ENCODE assay signal across 8 cellular contexts in the genomic region with DNA sequence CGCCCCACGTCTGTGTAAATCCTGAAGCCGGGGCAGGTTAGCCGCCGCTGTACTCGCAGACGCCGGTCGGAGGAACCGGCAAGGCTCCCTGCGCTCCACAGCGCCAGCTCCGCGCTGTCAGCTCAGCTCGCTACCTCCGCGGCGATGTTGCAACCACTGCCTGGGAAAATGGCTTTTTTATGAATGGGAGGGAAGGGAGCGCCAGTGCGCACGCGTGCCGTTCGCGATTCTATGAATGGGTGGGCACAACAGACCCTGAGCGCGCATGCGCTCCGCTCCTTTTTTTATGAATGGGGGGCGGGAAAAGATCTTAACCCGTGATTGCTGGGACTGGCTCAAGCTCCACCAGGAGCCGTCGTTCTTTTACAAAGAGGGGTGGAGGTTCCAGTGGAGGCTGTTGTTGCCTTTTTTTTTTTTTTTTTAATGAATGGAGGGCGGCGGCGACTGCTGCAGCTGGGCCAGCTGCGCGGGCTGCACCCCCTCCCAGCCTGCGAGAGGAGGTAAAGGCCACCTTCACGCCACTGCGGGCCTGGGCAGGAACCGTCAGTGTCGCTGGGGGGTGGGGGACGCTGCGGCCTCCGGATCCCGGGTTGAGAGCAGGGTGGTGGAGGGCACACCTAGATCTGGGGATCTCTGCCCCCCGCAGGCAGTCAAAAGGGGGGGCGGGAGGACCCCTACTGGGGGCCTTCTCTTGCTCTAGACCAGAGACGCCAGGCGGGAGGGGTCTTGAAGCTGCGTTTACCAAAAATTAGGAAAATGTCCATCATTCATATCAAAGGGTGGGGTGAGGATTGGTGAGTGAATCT. TPM values are rescaled to one million over a fixed set of nuclear protein-coding genes. Genes with fewer than 3 reads are reported as not detected.
DNase-seq lines count a peak whose midpoint lies in the region; ATAC-seq and TF ChIP-seq lines count a peak whose summit lies in the region.

A gene with protein sequence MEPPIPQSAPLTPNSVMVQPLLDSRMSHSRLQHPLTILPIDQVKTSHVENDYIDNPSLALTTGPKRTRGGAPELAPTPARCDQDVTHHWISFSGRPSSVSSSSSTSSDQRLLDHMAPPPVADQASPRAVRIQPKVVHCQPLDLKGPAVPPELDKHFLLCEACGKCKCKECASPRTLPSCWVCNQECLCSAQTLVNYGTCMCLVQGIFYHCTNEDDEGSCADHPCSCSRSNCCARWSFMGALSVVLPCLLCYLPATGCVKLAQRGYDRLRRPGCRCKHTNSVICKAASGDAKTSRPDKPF (minus strand): TSS at position 151 of the 806 bp plus-strand sequence. CDS start 9,913 bp downstream, outside the sequence.

- peak within 1 kb of the TSS; percentile 88 for H4K91ac ChIP-seq in trophoblast cell (ENCODE audit: low read depth, low read length)

- H3K4me1 ChIP-seq in heart left ventricle (peaks cover 0 to 57% (median 40%) of the 10 kb centered on the region in 12 donors), trophoblast cell (ENCODE audit: control insufficient read depth in 1 of 2, insufficient read depth in 2 of 2, low read length in 2 of 2) (peaks cover 37 to 60% of the 10 kb centered on the region in 2 experiments), tibial nerve (peaks cover 0 to 67% (median 29%) of the 10 kb centered on the region in 4 donors)

- peak within 1 kb of the TSS; percentile 7 for H3K27ac ChIP-seq in adipose tissue (ENCODE audit: low read depth, low read length)
- H3K27ac ChIP-seq in heart left ventricle, result peak within 1 kb of the TSS; percentile 81 to 99 (median 91)
- H3K27ac ChIP-seq in trophoblast cell (ENCODE audit: low read depth, low read length), result peak within 1 kb of the TSS; percentile 87
- peak within 1 kb of the TSS; percentile 42 to 87 (median 76) for H3K27ac ChIP-seq in tibial nerve

- H3K9me3 ChIP-seq in heart left ventricle (no peaks in the 10 kb centered on the region), trophoblast cell (ENCODE audit: insufficient read depth, low read depth, low read length) (no peaks in the 10 kb centered on the region), tibial nerve (no peaks in the 10 kb centered on the region)

- peak within 1 kb of the TSS; percentile 16 for H2AK5ac ChIP-seq in trophoblast cell (ENCODE audit: low read length)

- TF ChIP-seq POLR2A in heart left ventricle (IDR thresholded peaks at IDR 0.05) (peak; percentile 14 to 93), tibial nerve (IDR thresholded peaks at IDR 0.05) (peak; percentile 68 to 76)

- H2BK120ac ChIP-seq in trophoblast cell (ENCODE audit: insufficient read depth, low read length, poor library complexity), result peak within 1 kb of the TSS; percentile 72

- peaks cover 32% of the 10 kb centered on the region for H3K79me1 ChIP-seq in trophoblast cell (ENCODE audit: low read length)

- H3K4me3 ChIP-seq in GM12865 (ENCODE audit: low read depth, low read length) (peak within 1 kb of the TSS; percentile 63), heart left ventricle (peak within 1 kb of the TSS; percentile 59 to 99 (median 78)), trophoblast cell (ENCODE audit: low read depth, low read length) (peak within 1 kb of the TSS; percentile 79), tibial nerve (peak within 1 kb of the TSS; percentile 50 to 68 (median 61))

- peaks cover 0 to 54% (median 0%) of the 10 kb centered on the region in 9 donors for H3K27me3 ChIP-seq in heart left ventricle
- H3K27me3 ChIP-seq in trophoblast cell (ENCODE audit: insufficient read depth, low read length), result no peaks in the 10 kb centered on the region
- H3K27me3 ChIP-seq in tibial nerve, result no peaks in the 10 kb centered on the region

- peak within 1 kb of the TSS; percentile 37 for H2AFZ ChIP-seq in trophoblast cell (ENCODE audit: insufficient read depth, low read length, poor library complexity)

- H3K18ac ChIP-seq in trophoblast cell (ENCODE audit: low read length), result peak within 1 kb of the TSS; percentile 71

- peak within 1 kb of the TSS; percentile 57 for H3K9ac ChIP-seq in trophoblast cell (ENCODE audit: low read length)

- peak within 1 kb of the TSS; percentile 42 for H3K4ac ChIP-seq in trophoblast cell (ENCODE audit: low read depth, low read length)

- DNase-seq in GM12865 (ENCODE audit: low read depth) (peak; percentile 93), NCI-H128 (lab: John Stamatoyannopoulos, UW; ENCODE audit: unreplicated experiment) (peak; percentile 95), SW480 (ENCODE audit: low spot score) (peak; percentile 99), heart left ventricle (peak; percentile 93 to 96 (median 95)), trophoblast cell (peak; percentile 92 to 98), tibial nerve (ENCODE audit: low spot score in 2 of 2) (peak; percentile 88 to 90)

- peak; percentile 75 to 95 for TF ChIP-seq EP300 in tibial nerve (IDR thresholded peaks at IDR 0.05)

- H3K14ac ChIP-seq in trophoblast cell (ENCODE audit: low read length), result peak within 1 kb of the TSS; percentile 78

- H2BK5ac ChIP-seq in trophoblast cell (ENCODE audit: low read depth, low read length, poor library complexity), result peak within 1 kb of the TSS; percentile 77

- intact Hi-C loops in heart left ventricle (cut with DNase I), result loop anchor here (2.0 to 10.0 kb wide), 12 partner anchors 32 to 224 kb away; no protein-coding TSS in a partner anchor

- peak within 1 kb of the TSS; percentile 80 for H4K8ac ChIP-seq in trophoblast cell (ENCODE audit: low read depth, low read length)

- no peak for TF ChIP-seq CTCF in GM12865 (IDR thresholded peaks at IDR 0.05; ENCODE audit: insufficient read depth, low read depth, low read length, missing control alignments)
- TF ChIP-seq CTCF in heart left ventricle (IDR thresholded peaks at IDR 0.05), result peak in 4 of 12 donors; percentile 5 to 13 (median 6)
- TF ChIP-seq CTCF in tibial nerve (IDR thresholded peaks at IDR 0.05), result peak in 2 of 5 experiments; percentile 27 to 39

- H4K12ac ChIP-seq in trophoblast cell (ENCODE audit: low read depth, low read length), result no peak within 1 kb of the TSS

- 0 to 1% (median 1%) methylated on average over 50 to 52 of the region's 52 CpGs for WGBS in adipose tissue, 3 donors
- WGBS in heart left ventricle, 4 donors, result 0 to 1% (median 1%) methylated on average over 35 to 52 of the region's 52 CpGs
- no CpG with 5 or more reads among the region's 52 CpGs for WGBS in trophoblast cell (ENCODE audit: extremely low coverage, insufficient coverage, insufficient read length)
- 0 to 1% methylated on average over 36 to 42 of the region's 52 CpGs for WGBS in tibial nerve, 2 donors

- peak within 1 kb of the TSS; percentile 79 for H3K4me2 ChIP-seq in trophoblast cell (ENCODE audit: low read length)

- H3K79me2 ChIP-seq in trophoblast cell (ENCODE audit: control insufficient read depth, insufficient read depth, low read length, poor library complexity), result peaks cover 24% of the 10 kb centered on the region

- no peaks in the 10 kb centered on the region for H3K36me3 ChIP-seq in heart left ventricle
- no peaks in the 10 kb centered on the region for H3K36me3 ChIP-seq in trophoblast cell (ENCODE audit: control insufficient read depth in 1 of 2, insufficient read depth in 2 of 2, low read length in 2 of 2)
- H3K36me3 ChIP-seq in tibial nerve, result no peaks in the 10 kb centered on the region

- ATAC-seq in HG02678 (IDR thresholded peaks at IDR 0.05; ENCODE audit: unreplicated experiment) (peak; percentile 66), heart left ventricle (peak; percentile 78 to 87 (median 80))

- H3K23ac ChIP-seq in trophoblast cell (ENCODE audit: low read length), result no peak within 1 kb of the TSS

- peak within 1 kb of the TSS; percentile 42 for H2BK12ac ChIP-seq in trophoblast cell (ENCODE audit: low read length)

RNA-seq across cellular contexts. Expression of the gene that starts here (rescaled TPM):
- polyA plus RNA-seq in adipose tissue (10 to 100 TPM in 2 of 3 donors, 1 to 10 TPM in 1; 4.0 to 34.1 (median 17.8) TPM), heart left ventricle (1 to 10 TPM; 4.5 to 7.2 TPM)
- total RNA-seq in heart left ventricle (10 to 100 TPM in 5 of 9 donors, 1 to 10 TPM in 4; 4.5 to 21.3 (median 13.8) TPM), tibial nerve (10 to 100 TPM in 3 of 4 donors, 1 to 10 TPM in 1; 5.1 to 30.9 (median 17.9) TPM)
- polyA plus RNA-seq in trophoblast cell (2013), result 39.3 and 41.0 TPM in 2 replicates

Comparison
In these comparisons a context has a peak if more than half of its experiments do, and no peak if none do; other contexts are left out.
1. Peak in every context shown above with its lines: DNase-seq, ATAC-seq, H3K4me3 ChIP-seq and H3K27ac ChIP-seq.
2. H3K27ac ChIP-seq: peak in every context shown above with its lines; median percentile 91 in heart left ventricle; 87 in trophoblast cell; 76 in tibial nerve; 7 in adipose tissue.